In the genomic region with DNA sequence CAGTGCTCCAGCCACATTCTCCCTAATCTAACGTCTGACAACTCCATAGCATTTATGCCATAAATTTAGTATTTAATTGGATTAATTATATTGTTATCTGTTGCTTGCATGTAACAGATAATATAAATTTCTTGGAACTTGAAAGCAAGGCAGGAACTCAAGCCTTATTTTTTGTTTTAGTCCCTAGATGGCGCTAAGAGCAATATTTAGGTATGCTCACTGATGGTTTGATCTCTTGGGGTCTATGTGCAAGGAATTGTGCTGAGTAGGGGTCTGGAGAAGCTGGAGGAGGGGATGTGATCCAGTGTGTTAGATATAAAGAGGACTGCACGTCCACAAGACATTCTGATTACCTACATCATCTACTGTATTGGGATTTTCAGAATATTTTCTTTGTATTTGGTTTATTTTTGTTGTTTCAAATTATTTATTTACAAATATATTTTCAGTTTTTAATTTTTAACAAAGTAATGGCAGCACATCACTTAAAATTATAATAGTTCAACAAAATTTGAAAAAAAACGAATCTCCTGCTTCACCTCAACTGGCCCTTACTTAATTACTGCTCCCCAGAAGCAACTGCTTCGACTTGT, we compare ENCODE assay signal across 9 cellular contexts. TPM values are rescaled to one million over a fixed set of nuclear protein-coding genes. Genes with fewer than 3 reads are reported as not detected.
A peak's percentile ranks its signal among the peaks of the same experiment; 100 is the strongest.
DNase-seq lines count a peak whose midpoint lies in the region; ATAC-seq and TF ChIP-seq lines count a peak whose summit lies in the region.
"Had no signal": no experiment of that assay in that cellular context is flagged by ENCODE, and none has a peak within 500 bp of the region (broad histone marks: within the 10 kb centered on the region; RNA-seq: fewer than 3 reads in every experiment).

No MANE protein-coding gene starts in this region.

- peaks cover 11% of the 10 kb centered on the region for H3K4me1 ChIP-seq in Karpas-422 (ENCODE audit: low read length)
- H3K4me1 ChIP-seq in liver (ENCODE audit: control insufficient read depth in 4 of 4, insufficient read depth in 4 of 4, low read length in 3 of 4) = no peaks in the 10 kb centered on the region

- H3K9me2 ChIP-seq in Karpas-422 (replicated peaks; ENCODE audit: insufficient read depth, low read length) = no peaks in the 10 kb centered on the region
- no peaks in the 10 kb centered on the region for H3K9me2 ChIP-seq in SU-DHL-6 (replicated peaks; ENCODE audit: insufficient read depth, low read length)

- H3K79me2 ChIP-seq in Karpas-422 (ENCODE audit: low read length) (no peaks in the 10 kb centered on the region), SU-DHL-6 (ENCODE audit: insufficient read depth, low read length) (no peaks in the 10 kb centered on the region)

- TF ChIP-seq CTCF in SU-DHL-6 (IDR thresholded peaks at IDR 0.05; ENCODE audit: insufficient read depth, low read length, poor library complexity, severe bottlenecking) (peak; percentile 82), liver (IDR thresholded peaks at IDR 0.05; ENCODE audit: low read depth, low read length, missing input control) (peak; percentile 14)

- no peaks in the 10 kb centered on the region for H3K4me1 Mint-ChIP-seq in activated CD4-positive, alpha-beta T cell treated with anti-CD3 and anti-CD28 coated beads, Interleukin-2, amount 10 ng/mL, durations not matched to agents 24 days and 14 days
- H3K4me1 Mint-ChIP-seq: activated CD4-positive, alpha-beta T cell treated with anti-CD3 and anti-CD28 coated beads, Interleukin-2, amount 10 ng/mL, durations not matched to agents 7 days and 5 days had no signal

- H3K4me3 Mint-ChIP-seq in activated CD4-positive, alpha-beta T cell treated with anti-CD3 and anti-CD28 coated beads, Interleukin-2, amount 10 ng/mL, durations not matched to agents 24 days and 14 days = no peak overlapping the region
- H3K4me3 Mint-ChIP-seq: activated CD4-positive, alpha-beta T cell treated with anti-CD3 and anti-CD28 coated beads, Interleukin-2, amount 10 ng/mL, durations not matched to agents 7 days and 5 days had no signal

- no peaks in the 10 kb centered on the region for H3K9me3 Mint-ChIP-seq in activated CD4-positive, alpha-beta T cell treated with anti-CD3 and anti-CD28 coated beads, Interleukin-2, amount 10 ng/mL, durations not matched to agents 24 days and 14 days
- H3K9me3 Mint-ChIP-seq: activated CD4-positive, alpha-beta T cell treated with anti-CD3 and anti-CD28 coated beads, Interleukin-2, amount 10 ng/mL, durations not matched to agents 7 days and 5 days had no signal

- H3F3A ChIP-seq in SU-DHL-6 (ENCODE audit: insufficient read depth) = no peaks in the 10 kb centered on the region

- H3K27me3 Mint-ChIP-seq in activated CD4-positive, alpha-beta T cell treated with anti-CD3 and anti-CD28 coated beads, Interleukin-2, amount 10 ng/mL, durations not matched to agents 24 days and 14 days = peaks cover 6% of the 10 kb centered on the region

- DNase-seq in EL (peak; percentile 4), Karpas-422 (peak; percentile 70)
- no peak for DNase-seq in activated CD8-positive, alpha-beta memory T cell treated with anti-CD3 and anti-CD28 coated beads, Interleukin-2, amount 50 U/mL, for 4 hours
- no peak for DNase-seq in activated CD4-positive, alpha-beta T cell treated with anti-CD3 and anti-CD28 coated beads, Interleukin-2, amount 10 ng/mL, durations not matched to agents 24 days and 14 days
- DNase-seq: activated CD4-positive, alpha-beta T cell treated with anti-CD3 and anti-CD28 coated beads, Interleukin-2, amount 10 ng/mL, durations not matched to agents 7 days and 5 days had no signal

- no peak overlapping the region for H3K27ac Mint-ChIP-seq in activated CD4-positive, alpha-beta T cell treated with anti-CD3 and anti-CD28 coated beads, Interleukin-2, amount 10 ng/mL, durations not matched to agents 24 days and 14 days
- H3K27ac Mint-ChIP-seq: activated CD4-positive, alpha-beta T cell treated with anti-CD3 and anti-CD28 coated beads, Interleukin-2, amount 10 ng/mL, durations not matched to agents 7 days and 5 days had no signal

- TF ChIP-seq RAD21 in liver (IDR thresholded peaks at IDR 0.05) = peak; percentile 45 to 50

- 69% methylated on average over 5 of the region's 5 CpGs for WGBS in liver

- H3K27ac ChIP-seq in Karpas-422 (ENCODE audit: low read length) (no peak overlapping the region), SU-DHL-6 (ENCODE audit: low read depth, low read length) (no peak overlapping the region), liver (ENCODE audit: low read depth in 1 of 2, low read length in 2 of 2) (no peak overlapping the region)

- ATAC-seq in HG03439 (IDR thresholded peaks at IDR 0.05; ENCODE audit: unreplicated experiment) = no peak
- no peak for ATAC-seq in HG02981 (IDR thresholded peaks at IDR 0.05; ENCODE audit: unreplicated experiment)

- H3K4me3 ChIP-seq in Karpas-422 (ENCODE audit: low read length) = no peak overlapping the region
- H3K4me3 ChIP-seq in SU-DHL-6 (ENCODE audit: insufficient read depth, low read length, poor library complexity, severe bottlenecking) = no peak overlapping the region
- H3K4me3 ChIP-seq in liver (ENCODE audit: low read depth in 1 of 3, low read length in 3 of 3) = no peak overlapping the region

- H3K36me3 Mint-ChIP-seq in activated CD4-positive, alpha-beta T cell treated with anti-CD3 and anti-CD28 coated beads, Interleukin-2, amount 10 ng/mL, durations not matched to agents 24 days and 14 days (ENCODE audit: low read depth) = no peaks in the 10 kb centered on the region

- intact Hi-C loops in activated CD4-positive, alpha-beta T cell treated with anti-CD3 and anti-CD28 coated beads, Interleukin-2, amount 10 ng/mL, durations not matched to agents 24 days and 14 days (cut with micrococcal nuclease) = no loop called here

- H3K27me3 ChIP-seq in Karpas-422 (ENCODE audit: low read length) (no peaks in the 10 kb centered on the region), SU-DHL-6 (ENCODE audit: low read length) (no peaks in the 10 kb centered on the region), liver (ENCODE audit: control insufficient read depth in 4 of 4, insufficient read depth in 4 of 4, low read length in 3 of 4) (no peaks in the 10 kb centered on the region)

- H3K9ac ChIP-seq in Karpas-422 (ENCODE audit: low read length) (no peak overlapping the region), SU-DHL-6 (ENCODE audit: low read length) (no peak overlapping the region), liver (ENCODE audit: low read depth in 1 of 2, low read length in 2 of 2) (no peak overlapping the region)

- H3K9me3 ChIP-seq in Karpas-422 (ENCODE audit: low read length) = no peaks in the 10 kb centered on the region
- H3K9me3 ChIP-seq in SU-DHL-6 (ENCODE audit: insufficient read depth, low read length) = no peaks in the 10 kb centered on the region
- no peaks in the 10 kb centered on the region for H3K9me3 ChIP-seq in liver (ENCODE audit: control insufficient read depth in 4 of 4, low read length in 3 of 4)

- H3K36me3 ChIP-seq in Karpas-422 (ENCODE audit: insufficient read depth, low read length) (no peaks in the 10 kb centered on the region), SU-DHL-6 (ENCODE audit: low read length) (peaks cover 8% of the 10 kb centered on the region; the same call in 1 of the 2 replicates), liver (ENCODE audit: control insufficient read depth in 4 of 4, insufficient read depth in 3 of 4, low read depth in 1 of 4, low read length in 3 of 4) (no peaks in the 10 kb centered on the region)

- H3K4me2 ChIP-seq in Karpas-422 (ENCODE audit: low read depth, low read length, poor library complexity, severe bottlenecking) (no peak overlapping the region), SU-DHL-6 (ENCODE audit: low read depth, low read length, poor library complexity, severe bottlenecking) (no peak overlapping the region)

- no peaks in the 10 kb centered on the region for H4K20me1 ChIP-seq in Karpas-422 (ENCODE audit: insufficient read depth, low read depth, low read length)
- no peaks in the 10 kb centered on the region for H4K20me1 ChIP-seq in SU-DHL-6 (ENCODE audit: low read depth, low read length)

- H2AFZ ChIP-seq in Karpas-422 (ENCODE audit: low read length) = no peak overlapping the region
- H2AFZ ChIP-seq in SU-DHL-6 (ENCODE audit: low read depth, low read length, severe bottlenecking) = no peak overlapping the region

TF ChIP-seq in liver, 16 proteins besides CTCF, POLR2A, EP300 and RAD21:
- TF ChIP-seq HNF4G (IDR thresholded peaks at IDR 0.05) (no peak), FOXA1 (IDR thresholded peaks at IDR 0.05) (no peak), NR2F2 (IDR thresholded peaks at IDR 0.05) (no peak), HNF4A (conservative IDR thresholded peaks at IDR 0.05) (no peak)
- TF ChIP-seq, protein P1, sequence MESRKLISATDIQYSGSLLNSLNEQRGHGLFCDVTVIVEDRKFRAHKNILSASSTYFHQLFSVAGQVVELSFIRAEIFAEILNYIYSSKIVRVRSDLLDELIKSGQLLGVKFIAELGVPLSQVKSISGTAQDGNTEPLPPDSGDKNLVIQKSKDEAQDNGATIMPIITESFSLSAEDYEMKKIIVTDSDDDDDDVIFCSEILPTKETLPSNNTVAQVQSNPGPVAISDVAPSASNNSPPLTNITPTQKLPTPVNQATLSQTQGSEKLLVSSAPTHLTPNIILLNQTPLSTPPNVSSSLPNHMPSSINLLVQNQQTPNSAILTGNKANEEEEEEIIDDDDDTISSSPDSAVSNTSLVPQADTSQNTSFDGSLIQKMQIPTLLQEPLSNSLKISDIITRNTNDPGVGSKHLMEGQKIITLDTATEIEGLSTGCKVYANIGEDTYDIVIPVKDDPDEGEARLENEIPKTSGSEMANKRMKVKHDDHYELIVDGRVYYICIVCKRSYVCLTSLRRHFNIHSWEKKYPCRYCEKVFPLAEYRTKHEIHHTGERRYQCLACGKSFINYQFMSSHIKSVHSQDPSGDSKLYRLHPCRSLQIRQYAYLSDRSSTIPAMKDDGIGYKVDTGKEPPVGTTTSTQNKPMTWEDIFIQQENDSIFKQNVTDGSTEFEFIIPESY (IDR thresholded peaks at IDR 0.05) = no peak

RNA-seq across cellular contexts. Expression of a gene that starts 32.8 kb away (rescaled TPM):
- total RNA-seq in Karpas-422 (2014; rRNA removed; shearing (Covaris generic); ENCODE audit: low replicate concordance) = 14.5 and 29.5 TPM in 2 replicates
- total RNA-seq in liver = 1 to 10 TPM in 1 of 2 donors, under 1 TPM in 1; 0.42 to 4.8 TPM
- 1 to 10 TPM; 1.0 to 1.9 TPM for polyA plus RNA-seq in liver
- total RNA-seq in activated CD4-positive, alpha-beta T cell treated with anti-CD3 and anti-CD28 coated beads, Interleukin-2, amount 10 ng/mL, durations not matched to agents 24 days and 14 days = 0.40 TPM in 1 of 2 replicates, not detected in the other

RNA-seq across cellular contexts. Expression of a gene that starts 32.9 kb away (rescaled TPM):
- 51.9 and 122 TPM in 2 replicates for total RNA-seq in Karpas-422 (2014; rRNA removed; shearing (Covaris generic); ENCODE audit: low replicate concordance)
- 10 to 100 TPM in 1 of 2 donors, 1 to 10 TPM in 1; 9.6 to 17.2 TPM for total RNA-seq in liver
- 1 to 10 TPM; 5.6 to 8.9 TPM for polyA plus RNA-seq in liver
- 33.9 and 39.3 TPM in 2 replicates for total RNA-seq in activated CD4-positive, alpha-beta T cell treated with anti-CD3 and anti-CD28 coated beads, Interleukin-2, amount 10 ng/mL, durations not matched to agents 24 days and 14 days

Comparison
In these comparisons a context has a peak if more than half of its experiments do, and no peak if none do; other contexts are left out.
1. DNase-seq: peak in EL (single experiment) and Karpas-422 (single experiment); none in activated CD8-positive, alpha-beta memory T cell treated with anti-CD3 and anti-CD28 coated beads, Interleukin-2, amount 50 U/mL, for 4 hours (single experiment) and activated CD4-positive, alpha-beta T cell treated with anti-CD3 and anti-CD28 coated beads, Interleukin-2, amount 10 ng/mL, durations not matched to agents 24 days and 14 days (single experiment).